ENCODE assay signal across 17 cellular contexts in genomic region chr18:28711096-28711495, GRCh38.
DNase-seq lines count a peak whose midpoint lies in the region; ATAC-seq and TF ChIP-seq lines count a peak whose summit lies in the region.
"Had no signal": no experiment of that assay in that cellular context is flagged by ENCODE, and none has a peak within 500 bp of the region (broad histone marks: within the 10 kb centered on the region; RNA-seq: fewer than 3 reads in every experiment).

No MANE protein-coding gene starts in this region.

- DNase-seq in GM23338 (ENCODE audit: low spot score), result no peak
- DNase-seq in WTC11 (ENCODE audit: low spot score), result no peak
- DNase-seq in NCI-H2196 treated with DMSO at 0.1 percent for 48 hours (lab: John Stamatoyannopoulos, UW; ENCODE audit: unreplicated experiment), result no peak
- no peak for DNase-seq in activated naive CD4-positive, alpha-beta T cell treated with anti-CD3 and anti-CD28 coated beads, Interleukin-2, amount 50 U/mL, for 16 hours
- DNase-seq in activated CD4-positive, alpha-beta T cell treated with anti-CD3 and anti-CD28 coated beads, Interleukin-2, amount 10 ng/mL, durations not matched to agents 7 days and 5 days, result no peak
- DNase-seq: Caco-2; CD4-positive, CD25-positive, alpha-beta regulatory T cell; CD8-positive, alpha-beta T cell; DMS153; DND-41; GM23248; HCEC 1CT had no signal

- peak overlapping the region; percentile 13 for H3K4me2 ChIP-seq in GM23338
- H3K4me2 ChIP-seq: BLaER1 had no signal

- H3K27ac Mint-ChIP-seq in GM23338, result no peak overlapping the region
- peak overlapping the region; percentile 31 for H3K27ac Mint-ChIP-seq in WTC11
- H3K27ac Mint-ChIP-seq in activated CD4-positive, alpha-beta T cell treated with anti-CD3 and anti-CD28 coated beads, Interleukin-2, amount 10 ng/mL, durations not matched to agents 7 days and 5 days, result no peak overlapping the region
- H3K27ac Mint-ChIP-seq: B cell; CD4-positive, CD25-positive, alpha-beta regulatory T cell; CD8-positive, alpha-beta T cell had no signal

- H3K4me3 Mint-ChIP-seq in GM23338 (no peak overlapping the region), WTC11 (no peak overlapping the region; the same call in 1 of the 2 replicates)
- no peak overlapping the region for H3K4me3 Mint-ChIP-seq in activated CD4-positive, alpha-beta T cell treated with anti-CD3 and anti-CD28 coated beads, Interleukin-2, amount 10 ng/mL, durations not matched to agents 7 days and 5 days
- H3K4me3 Mint-ChIP-seq: B cell; CD4-positive, CD25-positive, alpha-beta regulatory T cell; CD8-positive, alpha-beta T cell had no signal

- peaks cover 45% of the 10 kb centered on the region for H3K4me1 Mint-ChIP-seq in GM23338
- peaks cover 58% of the 10 kb centered on the region for H3K4me1 Mint-ChIP-seq in WTC11
- H3K4me1 Mint-ChIP-seq in activated CD4-positive, alpha-beta T cell treated with anti-CD3 and anti-CD28 coated beads, Interleukin-2, amount 10 ng/mL, durations not matched to agents 7 days and 5 days, result no peaks in the 10 kb centered on the region
- H3K4me1 Mint-ChIP-seq: B cell; CD4-positive, CD25-positive, alpha-beta regulatory T cell had no signal

- H3K9me3 ChIP-seq in HUES48 (ENCODE audit: control insufficient read depth, insufficient read depth, low read length), result no peaks in the 10 kb centered on the region
- H3K9me3 ChIP-seq: BLaER1, Caco-2 had no signal

- POLR2A ChIA-PET in WTC11 (lab: Charles Lee), result no interaction called here
- POLR2A ChIA-PET in activated CD4-positive, alpha-beta T cell treated with anti-CD3 and anti-CD28 coated beads, Interleukin-2, amount 10 ng/mL, durations not matched to agents 7 days and 5 days (lab: Charles Lee), result no interaction called here

- H3K9me3 Mint-ChIP-seq in GM23338, result no peaks in the 10 kb centered on the region
- no peaks in the 10 kb centered on the region for H3K9me3 Mint-ChIP-seq in WTC11
- no peaks in the 10 kb centered on the region for H3K9me3 Mint-ChIP-seq in activated CD4-positive, alpha-beta T cell treated with anti-CD3 and anti-CD28 coated beads, Interleukin-2, amount 10 ng/mL, durations not matched to agents 7 days and 5 days
- H3K9me3 Mint-ChIP-seq: CD8-positive, alpha-beta T cell had no signal

- no peaks in the 10 kb centered on the region for H3K27me3 ChIP-seq in GM23338 (ENCODE audit: insufficient read depth)
- H3K27me3 ChIP-seq in HUES48 (ENCODE audit: control insufficient read depth, insufficient read depth, low read length), result no peaks in the 10 kb centered on the region
- H3K27me3 ChIP-seq: BLaER1 had no signal

- H3K79me2 ChIP-seq in GM23338 (replicated peaks; ENCODE audit: insufficient read depth), result no peaks in the 10 kb centered on the region

- TF ChIP-seq CTCF in GM23338 (conservative IDR thresholded peaks at IDR 0.05; ENCODE audit: low read depth in 2 of 2) (no peak), WTC11 (IDR thresholded peaks at IDR 0.05) (no peak)

- no peaks in the 10 kb centered on the region for H3K9me2 ChIP-seq in GM23338 (ENCODE audit: insufficient read depth)

- H3K36me3 Mint-ChIP-seq in GM23338 (ENCODE audit: low read depth) (no peaks in the 10 kb centered on the region), WTC11 (no peaks in the 10 kb centered on the region)
- H3K36me3 Mint-ChIP-seq in activated CD4-positive, alpha-beta T cell treated with anti-CD3 and anti-CD28 coated beads, Interleukin-2, amount 10 ng/mL, durations not matched to agents 7 days and 5 days (ENCODE audit: low read depth), result no peaks in the 10 kb centered on the region
- H3K36me3 Mint-ChIP-seq: CD4-positive, CD25-positive, alpha-beta regulatory T cell; CD8-positive, alpha-beta T cell had no signal

- H3K27ac ChIP-seq in GM23338 (ENCODE audit: low read depth) (no peak overlapping the region), HUES48 (ENCODE audit: low read depth, low read length) (peak overlapping the region; percentile 15)
- H3K27ac ChIP-seq: 22Rv1, BLaER1, C4-2B, GM23248 had no signal

- ATAC-seq in GM23338 (peak; percentile 41; the same call in 1 of the 3 replicates), WTC11 (peak; percentile 78)
- ATAC-seq: CD8-positive, alpha-beta T cell had no signal

- peaks cover 48% of the 10 kb centered on the region for H3K4me1 ChIP-seq in GM23338 (ENCODE audit: insufficient read depth)
- H3K4me1 ChIP-seq in HUES48 (ENCODE audit: control insufficient read depth, insufficient read depth, low read length), result peaks cover 55% of the 10 kb centered on the region
- H3K4me1 ChIP-seq: BLaER1, Caco-2 had no signal

- H3K27me3 Mint-ChIP-seq in GM23338 (ENCODE audit: insufficient read depth, low read depth, poor library complexity) (peaks cover 1% of the 10 kb centered on the region), WTC11 (ENCODE audit: low read depth) (no peaks in the 10 kb centered on the region)
- no peaks in the 10 kb centered on the region for H3K27me3 Mint-ChIP-seq in activated CD4-positive, alpha-beta T cell treated with anti-CD3 and anti-CD28 coated beads, Interleukin-2, amount 10 ng/mL, durations not matched to agents 7 days and 5 days
- H3K27me3 Mint-ChIP-seq: B cell; CD4-positive, CD25-positive, alpha-beta regulatory T cell had no signal

- CTCF ChIA-PET in WTC11 (lab: Charles Lee), result no interaction called here
- CTCF ChIA-PET in activated CD4-positive, alpha-beta T cell treated with anti-CD3 and anti-CD28 coated beads, Interleukin-2, amount 10 ng/mL, durations not matched to agents 7 days and 5 days (lab: Charles Lee), result no interaction called here

- no peaks in the 10 kb centered on the region for H4K20me1 ChIP-seq in GM23338 (replicated peaks; ENCODE audit: insufficient read depth)
- H4K20me1 ChIP-seq: BLaER1 had no signal

- H3K9ac ChIP-seq in HUES48 (ENCODE audit: low read depth, low read length), result no peak overlapping the region
- H3K9ac ChIP-seq: BLaER1, GM23248 had no signal

- H3K4me3 ChIP-seq in GM23338 (no peak overlapping the region), HUES48 (ENCODE audit: low read depth, low read length) (no peak overlapping the region; the same call in 1 of the 2 replicates)
- H3K4me3 ChIP-seq: BLaER1, GM23248 had no signal

- H3F3A ChIP-seq in GM23338 (replicated peaks; ENCODE audit: low read depth), result no peaks in the 10 kb centered on the region

- no peak overlapping the region for H2AFZ ChIP-seq in GM23338
- H2AFZ ChIP-seq: GM23248 had no signal

- H3K36me3 ChIP-seq in GM23338 (ENCODE audit: insufficient read depth), result no peaks in the 10 kb centered on the region
- H3K36me3 ChIP-seq in HUES48 (ENCODE audit: control insufficient read depth, insufficient read depth, low read length), result no peaks in the 10 kb centered on the region
- H3K36me3 ChIP-seq: BLaER1 had no signal

TF ChIP-seq in GM23338, 12 proteins besides CTCF, POLR2A, EP300 and RAD21 (continues in another document):
- TF ChIP-seq ZNF331 (CRISPR knock-in tag; IDR thresholded peaks at IDR 0.05; ENCODE audit: low read depth), result no peak

TF ChIP-seq in WTC11, 78 proteins besides CTCF, POLR2A, EP300 and RAD21 (continues in another document):
- TF ChIP-seq ZNF416 (CRISPR knock-in tag; IDR thresholded peaks at IDR 0.05), result no peak
- TF ChIP-seq ARID4B (CRISPR knock-in tag; IDR thresholded peaks at IDR 0.05; ENCODE audit: borderline replicate concordance), result no peak
- no peak for TF ChIP-seq ZNF671 (CRISPR knock-in tag; IDR thresholded peaks at IDR 0.05)
- TF ChIP-seq RORB (CRISPR knock-in tag; IDR thresholded peaks at IDR 0.05), result no peak
- no peak for TF ChIP-seq GRHL2 (CRISPR knock-in tag; IDR thresholded peaks at IDR 0.05; ENCODE audit: insufficient replicate concordance, severe bottlenecking)
- no peak for TF ChIP-seq MAX (CRISPR knock-in tag; IDR thresholded peaks at IDR 0.05)
- TF ChIP-seq ESRRA (CRISPR knock-in tag; IDR thresholded peaks at IDR 0.05; ENCODE audit: borderline replicate concordance), result no peak
- TF ChIP-seq E2F1 (CRISPR knock-in tag; IDR thresholded peaks at IDR 0.05), result no peak
